25 cellular contexts compared by ENCODE assay signal in genomic region chr2:18218160-18218933, GRCh38.
"Had no signal": no experiment of that assay in that cellular context is flagged by ENCODE, and none has a peak within 500 bp of the region (broad histone marks: within the 10 kb centered on the region; RNA-seq: fewer than 3 reads in every experiment).

No MANE protein-coding gene starts in this region.

- H3K27ac ChIP-seq: ascending aorta, PC-9, SJSA1 had no signal

- H3K4me3 ChIP-seq: ascending aorta, MG63, PC-9, SJSA1 had no signal

- DNase-seq: activated CD4-positive, alpha-beta T cell treated with anti-CD3 and anti-CD28 coated beads for 36 hours; activated CD4-positive, alpha-beta T cell treated with anti-CD3 and anti-CD28 coated beads, Interleukin-2, amount 10 ng/mL, durations not matched to agents 7 days and 5 days; activated CD4-positive, alpha-beta T cell treated with anti-CD3 and anti-CD28 coated beads, Interleukin-2, amount 50 U/mL, for 48 hours; activated CD8-positive, alpha-beta T cell treated with anti-CD3 and anti-CD28 coated beads, Interleukin-2, amount 10 ng/mL, durations not matched to agents 7 days and 5 days; activated gamma-delta T cell; activated naive CD4-positive, alpha-beta T cell treated with Interleukin-2 at 50 U/mL for 16 hours; activated naive CD8-positive, alpha-beta T cell treated with anti-CD3 and anti-CD28 coated beads, Interleukin-2, amount 10 ng/mL, durations not matched to agents 7 days and 5 days; activated T-cell treated with anti-CD3 and anti-CD28 coated beads, Interleukin-2, amount 50 U/mL, for 24 hours; amygdala; Karpas-422; MG63; MV-4-11; NCI-H1092; NCI-H146; NCI-H187; NCI-H2029 treated with DMSO at 0.1 percent for 48 hours; NCI-H2107; NCI-H2171; NCI-H510A; NCI-H748 treated with DMSO at 0.1 percent for 48 hours; PC-9; SHP77 treated with DMSO at 0.1 percent for 48 hours; SK-N-SH had no signal
